In the genomic region with DNA sequence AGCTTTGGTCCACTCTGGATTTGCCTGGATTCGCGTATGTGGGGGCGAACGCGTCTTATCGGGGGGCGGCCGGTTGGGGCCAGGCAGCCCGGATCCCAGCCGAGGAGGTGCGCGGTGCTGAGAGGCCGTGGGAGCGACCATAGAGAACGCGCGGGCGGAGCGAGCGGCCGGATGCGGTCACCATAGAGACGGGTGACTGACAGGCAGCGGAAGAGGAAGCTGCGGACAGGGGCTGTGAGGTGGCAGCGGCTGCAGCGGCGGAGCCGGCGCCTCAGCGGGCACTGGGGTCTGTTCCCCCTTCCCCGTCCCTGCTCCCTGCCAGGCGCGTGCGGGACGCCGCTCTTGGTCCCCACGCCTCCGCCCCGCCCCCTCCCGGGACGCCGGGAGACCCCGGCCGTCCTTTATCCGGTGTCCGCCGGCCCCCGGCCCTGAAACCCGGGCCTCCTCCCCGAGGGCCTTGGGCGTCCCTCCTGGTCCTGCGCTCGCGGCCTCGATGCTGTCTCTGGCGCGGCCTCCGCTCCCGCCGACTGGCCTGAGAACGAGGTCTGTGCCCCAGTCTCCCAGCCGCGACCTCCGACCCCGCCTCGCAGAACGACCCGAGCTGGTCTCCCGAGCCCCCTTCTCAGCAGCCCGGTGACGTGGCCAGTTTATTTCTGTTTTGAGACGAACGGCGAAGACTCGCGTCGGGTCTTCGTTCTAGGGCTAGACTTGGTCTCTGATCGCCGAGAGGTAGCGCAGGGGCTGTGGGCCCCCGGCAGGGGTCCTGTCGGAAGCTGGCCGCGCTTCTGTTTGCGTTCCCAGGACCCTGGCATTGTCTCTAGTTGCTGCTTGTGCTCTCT, we compare ENCODE assay signal across 1 cellular context.
A peak's percentile ranks its signal among the peaks of the same experiment; 100 is the strongest.
TF ChIP-seq lines count a peak whose summit lies in the region.

A gene with protein sequence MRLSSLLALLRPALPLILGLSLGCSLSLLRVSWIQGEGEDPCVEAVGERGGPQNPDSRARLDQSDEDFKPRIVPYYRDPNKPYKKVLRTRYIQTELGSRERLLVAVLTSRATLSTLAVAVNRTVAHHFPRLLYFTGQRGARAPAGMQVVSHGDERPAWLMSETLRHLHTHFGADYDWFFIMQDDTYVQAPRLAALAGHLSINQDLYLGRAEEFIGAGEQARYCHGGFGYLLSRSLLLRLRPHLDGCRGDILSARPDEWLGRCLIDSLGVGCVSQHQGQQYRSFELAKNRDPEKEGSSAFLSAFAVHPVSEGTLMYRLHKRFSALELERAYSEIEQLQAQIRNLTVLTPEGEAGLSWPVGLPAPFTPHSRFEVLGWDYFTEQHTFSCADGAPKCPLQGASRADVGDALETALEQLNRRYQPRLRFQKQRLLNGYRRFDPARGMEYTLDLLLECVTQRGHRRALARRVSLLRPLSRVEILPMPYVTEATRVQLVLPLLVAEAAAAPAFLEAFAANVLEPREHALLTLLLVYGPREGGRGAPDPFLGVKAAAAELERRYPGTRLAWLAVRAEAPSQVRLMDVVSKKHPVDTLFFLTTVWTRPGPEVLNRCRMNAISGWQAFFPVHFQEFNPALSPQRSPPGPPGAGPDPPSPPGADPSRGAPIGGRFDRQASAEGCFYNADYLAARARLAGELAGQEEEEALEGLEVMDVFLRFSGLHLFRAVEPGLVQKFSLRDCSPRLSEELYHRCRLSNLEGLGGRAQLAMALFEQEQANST (plus strand): TSS at position 212 of the 839 bp plus-strand sequence. CDS start 1,529 bp downstream, outside the sequence.

TF ChIP-seq in K562, 482 proteins besides CTCF, POLR2A, EP300 and RAD21 (continued from another document and continues in another):
- TF ChIP-seq, protein P1, sequence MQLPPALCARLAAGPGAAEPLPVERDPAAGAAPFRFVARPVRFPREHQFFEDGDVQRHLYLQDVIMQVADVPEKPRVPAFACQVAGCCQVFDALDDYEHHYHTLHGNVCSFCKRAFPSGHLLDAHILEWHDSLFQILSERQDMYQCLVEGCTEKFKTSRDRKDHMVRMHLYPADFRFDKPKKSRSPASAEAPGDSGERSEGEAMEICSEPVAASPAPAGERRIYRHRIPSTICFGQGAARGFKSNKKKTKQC (CRISPR knock-in tag; IDR thresholded peaks at IDR 0.05): peak; percentile 45; the same call in 1 of the 2 replicates
- TF ChIP-seq ZBTB1 (CRISPR knock-in tag; IDR thresholded peaks at IDR 0.05; ENCODE audit: borderline replicate concordance, low read depth): peak; percentile 61; the same call in 1 of the 2 replicates
- peak; percentile 80; the same call in 1 of the 2 replicates for TF ChIP-seq TARDBP (IDR thresholded peaks at IDR 0.05)
- TF ChIP-seq ETV5 (CRISPR knock-in tag; IDR thresholded peaks at IDR 0.05; ENCODE audit: low read depth): peak; percentile 83; the same call in 1 of the 2 replicates
- no peak for TF ChIP-seq ZNF263 (CRISPR knock-in tag; IDR thresholded peaks at IDR 0.05; ENCODE audit: borderline replicate concordance)
- peak; percentile 73 for TF ChIP-seq FOXP1 (CRISPR knock-in tag; IDR thresholded peaks at IDR 0.05)
- TF ChIP-seq, protein P2, sequence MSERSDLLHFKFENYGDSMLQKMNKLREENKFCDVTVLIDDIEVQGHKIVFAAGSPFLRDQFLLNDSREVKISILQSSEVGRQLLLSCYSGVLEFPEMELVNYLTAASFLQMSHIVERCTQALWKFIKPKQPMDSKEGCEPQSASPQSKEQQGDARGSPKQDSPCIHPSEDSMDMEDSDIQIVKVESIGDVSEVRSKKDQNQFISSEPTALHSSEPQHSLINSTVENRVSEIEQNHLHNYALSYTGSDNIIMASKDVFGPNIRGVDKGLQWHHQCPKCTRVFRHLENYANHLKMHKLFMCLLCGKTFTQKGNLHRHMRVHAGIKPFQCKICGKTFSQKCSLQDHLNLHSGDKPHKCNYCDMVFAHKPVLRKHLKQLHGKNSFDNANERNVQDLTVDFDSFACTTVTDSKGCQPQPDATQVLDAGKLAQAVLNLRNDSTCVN (CRISPR knock-in tag; IDR thresholded peaks at IDR 0.05): 0 out of 2 replicates have a peak, but pooled peaks have one; percentile 54
- TF ChIP-seq NEUROD1 (IDR thresholded peaks at IDR 0.05; ENCODE audit: borderline replicate concordance, low read depth, low read length, partially characterized antibody): peak; percentile 53
- peak; percentile 88 for TF ChIP-seq GABPB1 (CRISPR knock-in tag; IDR thresholded peaks at IDR 0.05)
- no peak; a peak in 1 of 3 replicates for TF ChIP-seq CBX3 (IDR thresholded peaks at IDR 0.05; ENCODE audit: borderline replicate concordance in 1 of 2, low read length in 2 of 2)
- TF ChIP-seq KLF13 (tag; IDR thresholded peaks at IDR 0.05; ENCODE audit: borderline replicate concordance, low read depth): 0 out of 2 replicates have a peak, but pooled peaks have one; percentile 11
- TF ChIP-seq HMGN3 (IDR thresholded peaks at IDR 0.05; ENCODE audit: borderline replicate concordance, extremely low read depth, insufficient read length, low read depth, low read length): peak; percentile 51
- peak; percentile 79 for TF ChIP-seq POLR2B (IDR thresholded peaks at IDR 0.05; ENCODE audit: low read depth, partially characterized antibody)
- TF ChIP-seq, protein P3, sequence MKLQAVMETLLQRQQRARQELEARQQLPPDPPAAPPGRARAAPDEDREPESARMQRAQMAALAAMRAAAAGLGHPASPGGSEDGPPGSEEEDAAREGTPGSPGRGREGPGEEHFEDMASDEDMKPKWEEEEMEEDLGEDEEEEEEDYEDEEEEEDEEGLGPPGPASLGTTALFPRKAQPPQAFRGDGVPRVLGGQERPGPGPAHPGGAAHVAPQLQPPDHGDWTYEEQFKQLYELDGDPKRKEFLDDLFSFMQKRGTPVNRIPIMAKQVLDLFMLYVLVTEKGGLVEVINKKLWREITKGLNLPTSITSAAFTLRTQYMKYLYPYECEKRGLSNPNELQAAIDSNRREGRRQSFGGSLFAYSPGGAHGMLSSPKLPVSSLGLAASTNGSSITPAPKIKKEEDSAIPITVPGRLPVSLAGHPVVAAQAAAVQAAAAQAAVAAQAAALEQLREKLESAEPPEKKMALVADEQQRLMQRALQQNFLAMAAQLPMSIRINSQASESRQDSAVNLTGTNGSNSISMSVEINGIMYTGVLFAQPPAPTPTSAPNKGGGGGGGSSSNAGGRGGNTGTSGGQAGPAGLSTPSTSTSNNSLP (IDR thresholded peaks at IDR 0.05; ENCODE audit: borderline replicate concordance, low read depth, low read length): no peak
- TF ChIP-seq CBFB (CRISPR knock-in tag; IDR thresholded peaks at IDR 0.05): peak; percentile 36; the same call in 1 of the 2 replicates
- TF ChIP-seq, protein P4, sequence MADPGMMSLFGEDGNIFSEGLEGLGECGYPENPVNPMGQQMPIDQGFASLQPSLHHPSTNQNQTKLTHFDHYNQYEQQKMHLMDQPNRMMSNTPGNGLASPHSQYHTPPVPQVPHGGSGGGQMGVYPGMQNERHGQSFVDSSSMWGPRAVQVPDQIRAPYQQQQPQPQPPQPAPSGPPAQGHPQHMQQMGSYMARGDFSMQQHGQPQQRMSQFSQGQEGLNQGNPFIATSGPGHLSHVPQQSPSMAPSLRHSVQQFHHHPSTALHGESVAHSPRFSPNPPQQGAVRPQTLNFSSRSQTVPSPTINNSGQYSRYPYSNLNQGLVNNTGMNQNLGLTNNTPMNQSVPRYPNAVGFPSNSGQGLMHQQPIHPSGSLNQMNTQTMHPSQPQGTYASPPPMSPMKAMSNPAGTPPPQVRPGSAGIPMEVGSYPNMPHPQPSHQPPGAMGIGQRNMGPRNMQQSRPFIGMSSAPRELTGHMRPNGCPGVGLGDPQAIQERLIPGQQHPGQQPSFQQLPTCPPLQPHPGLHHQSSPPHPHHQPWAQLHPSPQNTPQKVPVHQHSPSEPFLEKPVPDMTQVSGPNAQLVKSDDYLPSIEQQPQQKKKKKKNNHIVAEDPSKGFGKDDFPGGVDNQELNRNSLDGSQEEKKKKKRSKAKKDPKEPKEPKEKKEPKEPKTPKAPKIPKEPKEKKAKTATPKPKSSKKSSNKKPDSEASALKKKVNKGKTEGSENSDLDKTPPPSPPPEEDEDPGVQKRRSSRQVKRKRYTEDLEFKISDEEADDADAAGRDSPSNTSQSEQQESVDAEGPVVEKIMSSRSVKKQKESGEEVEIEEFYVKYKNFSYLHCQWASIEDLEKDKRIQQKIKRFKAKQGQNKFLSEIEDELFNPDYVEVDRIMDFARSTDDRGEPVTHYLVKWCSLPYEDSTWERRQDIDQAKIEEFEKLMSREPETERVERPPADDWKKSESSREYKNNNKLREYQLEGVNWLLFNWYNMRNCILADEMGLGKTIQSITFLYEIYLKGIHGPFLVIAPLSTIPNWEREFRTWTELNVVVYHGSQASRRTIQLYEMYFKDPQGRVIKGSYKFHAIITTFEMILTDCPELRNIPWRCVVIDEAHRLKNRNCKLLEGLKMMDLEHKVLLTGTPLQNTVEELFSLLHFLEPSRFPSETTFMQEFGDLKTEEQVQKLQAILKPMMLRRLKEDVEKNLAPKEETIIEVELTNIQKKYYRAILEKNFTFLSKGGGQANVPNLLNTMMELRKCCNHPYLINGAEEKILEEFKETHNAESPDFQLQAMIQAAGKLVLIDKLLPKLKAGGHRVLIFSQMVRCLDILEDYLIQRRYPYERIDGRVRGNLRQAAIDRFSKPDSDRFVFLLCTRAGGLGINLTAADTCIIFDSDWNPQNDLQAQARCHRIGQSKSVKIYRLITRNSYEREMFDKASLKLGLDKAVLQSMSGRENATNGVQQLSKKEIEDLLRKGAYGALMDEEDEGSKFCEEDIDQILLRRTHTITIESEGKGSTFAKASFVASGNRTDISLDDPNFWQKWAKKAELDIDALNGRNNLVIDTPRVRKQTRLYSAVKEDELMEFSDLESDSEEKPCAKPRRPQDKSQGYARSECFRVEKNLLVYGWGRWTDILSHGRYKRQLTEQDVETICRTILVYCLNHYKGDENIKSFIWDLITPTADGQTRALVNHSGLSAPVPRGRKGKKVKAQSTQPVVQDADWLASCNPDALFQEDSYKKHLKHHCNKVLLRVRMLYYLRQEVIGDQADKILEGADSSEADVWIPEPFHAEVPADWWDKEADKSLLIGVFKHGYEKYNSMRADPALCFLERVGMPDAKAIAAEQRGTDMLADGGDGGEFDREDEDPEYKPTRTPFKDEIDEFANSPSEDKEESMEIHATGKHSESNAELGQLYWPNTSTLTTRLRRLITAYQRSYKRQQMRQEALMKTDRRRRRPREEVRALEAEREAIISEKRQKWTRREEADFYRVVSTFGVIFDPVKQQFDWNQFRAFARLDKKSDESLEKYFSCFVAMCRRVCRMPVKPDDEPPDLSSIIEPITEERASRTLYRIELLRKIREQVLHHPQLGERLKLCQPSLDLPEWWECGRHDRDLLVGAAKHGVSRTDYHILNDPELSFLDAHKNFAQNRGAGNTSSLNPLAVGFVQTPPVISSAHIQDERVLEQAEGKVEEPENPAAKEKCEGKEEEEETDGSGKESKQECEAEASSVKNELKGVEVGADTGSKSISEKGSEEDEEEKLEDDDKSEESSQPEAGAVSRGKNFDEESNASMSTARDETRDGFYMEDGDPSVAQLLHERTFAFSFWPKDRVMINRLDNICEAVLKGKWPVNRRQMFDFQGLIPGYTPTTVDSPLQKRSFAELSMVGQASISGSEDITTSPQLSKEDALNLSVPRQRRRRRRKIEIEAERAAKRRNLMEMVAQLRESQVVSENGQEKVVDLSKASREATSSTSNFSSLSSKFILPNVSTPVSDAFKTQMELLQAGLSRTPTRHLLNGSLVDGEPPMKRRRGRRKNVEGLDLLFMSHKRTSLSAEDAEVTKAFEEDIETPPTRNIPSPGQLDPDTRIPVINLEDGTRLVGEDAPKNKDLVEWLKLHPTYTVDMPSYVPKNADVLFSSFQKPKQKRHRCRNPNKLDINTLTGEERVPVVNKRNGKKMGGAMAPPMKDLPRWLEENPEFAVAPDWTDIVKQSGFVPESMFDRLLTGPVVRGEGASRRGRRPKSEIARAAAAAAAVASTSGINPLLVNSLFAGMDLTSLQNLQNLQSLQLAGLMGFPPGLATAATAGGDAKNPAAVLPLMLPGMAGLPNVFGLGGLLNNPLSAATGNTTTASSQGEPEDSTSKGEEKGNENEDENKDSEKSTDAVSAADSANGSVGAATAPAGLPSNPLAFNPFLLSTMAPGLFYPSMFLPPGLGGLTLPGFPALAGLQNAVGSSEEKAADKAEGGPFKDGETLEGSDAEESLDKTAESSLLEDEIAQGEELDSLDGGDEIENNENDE (IDR thresholded peaks at IDR 0.05; ENCODE audit: low read depth, low read length): no peak
- no peak for TF ChIP-seq CREB1 (IDR thresholded peaks at IDR 0.05)
- TF ChIP-seq CREB1 (CRISPR knock-in tag; IDR thresholded peaks at IDR 0.05): peak; percentile 42; the same call in 1 of the 2 replicates
- TF ChIP-seq, protein P5, sequence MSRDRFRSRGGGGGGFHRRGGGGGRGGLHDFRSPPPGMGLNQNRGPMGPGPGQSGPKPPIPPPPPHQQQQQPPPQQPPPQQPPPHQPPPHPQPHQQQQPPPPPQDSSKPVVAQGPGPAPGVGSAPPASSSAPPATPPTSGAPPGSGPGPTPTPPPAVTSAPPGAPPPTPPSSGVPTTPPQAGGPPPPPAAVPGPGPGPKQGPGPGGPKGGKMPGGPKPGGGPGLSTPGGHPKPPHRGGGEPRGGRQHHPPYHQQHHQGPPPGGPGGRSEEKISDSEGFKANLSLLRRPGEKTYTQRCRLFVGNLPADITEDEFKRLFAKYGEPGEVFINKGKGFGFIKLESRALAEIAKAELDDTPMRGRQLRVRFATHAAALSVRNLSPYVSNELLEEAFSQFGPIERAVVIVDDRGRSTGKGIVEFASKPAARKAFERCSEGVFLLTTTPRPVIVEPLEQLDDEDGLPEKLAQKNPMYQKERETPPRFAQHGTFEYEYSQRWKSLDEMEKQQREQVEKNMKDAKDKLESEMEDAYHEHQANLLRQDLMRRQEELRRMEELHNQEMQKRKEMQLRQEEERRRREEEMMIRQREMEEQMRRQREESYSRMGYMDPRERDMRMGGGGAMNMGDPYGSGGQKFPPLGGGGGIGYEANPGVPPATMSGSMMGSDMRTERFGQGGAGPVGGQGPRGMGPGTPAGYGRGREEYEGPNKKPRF (IDR thresholded peaks at IDR 0.05; ENCODE audit: low read depth, low read length): no peak
- peak; percentile 73; the same call in 1 of the 2 replicates for TF ChIP-seq HNRNPL (IDR thresholded peaks at IDR 0.05; ENCODE audit: low read depth, low read length)
- no peak for TF ChIP-seq ZKSCAN1 (IDR thresholded peaks at IDR 0.05; ENCODE audit: low read depth, low read length)
- TF ChIP-seq SPI1 (IDR thresholded peaks at IDR 0.05; ENCODE audit: borderline replicate concordance, low read depth, low read length): peak; percentile 88
- TF ChIP-seq ZNF212 (CRISPR knock-in tag; IDR thresholded peaks at IDR 0.05): no peak; the same call in 1 of the 2 replicates
- TF ChIP-seq NRF1 (conservative IDR thresholded peaks at IDR 0.05 in 1 of 2, IDR thresholded peaks at IDR 0.05 in 1 of 2): peak; percentile 69 to 78
